In genomic region chr9:104775574-104775936, GRCh38 we compare ENCODE assay signal across 1 cellular context.
TF ChIP-seq lines count a peak whose summit lies in the region.

No MANE protein-coding gene starts in this region.

TF ChIP-seq in GM12878, 131 proteins besides CTCF, POLR2A, EP300 and RAD21 (continued from another document):
- TF ChIP-seq ZNF24 (IDR thresholded peaks at IDR 0.05) (no peak), BRCA1 (IDR thresholded peaks at IDR 0.05; ENCODE audit: low read depth, low read length) (no peak), BMI1 (IDR thresholded peaks at IDR 0.05; ENCODE audit: borderline replicate concordance) (peak; percentile 9; the same call in 1 of the 2 replicates), YBX1 (IDR thresholded peaks at IDR 0.05) (no peak), CBX3 (IDR thresholded peaks at IDR 0.05; ENCODE audit: borderline replicate concordance, low read depth) (no peak), IKZF2 (IDR thresholded peaks at IDR 0.05) (peak in 1 of 2 experiments; percentile 52; a peak in 1 of 4 replicates), ATF7 (IDR thresholded peaks at IDR 0.05; ENCODE audit: low read depth) (peak; percentile 37; the same call in 1 of the 2 replicates), NR2F1 (conservative IDR thresholded peaks at IDR 0.05) (peak; percentile 38; the same call in 1 of the 2 replicates), PAX8 (IDR thresholded peaks at IDR 0.05) (peak; percentile 18; the same call in 1 of the 2 replicates), CHD1 (IDR thresholded peaks at IDR 0.05; ENCODE audit: low read depth, low read length) (no peak), DPF2 (IDR thresholded peaks at IDR 0.05) (peak; percentile 88), E4F1 (IDR thresholded peaks at IDR 0.05; ENCODE audit: borderline replicate concordance, partially characterized antibody) (no peak), GATAD2B (conservative IDR thresholded peaks at IDR 0.05; ENCODE audit: low read depth) (peak; percentile 40; the same call in 1 of the 2 replicates), CBX5 (IDR thresholded peaks at IDR 0.05; ENCODE audit: low read depth) (0 out of 2 replicates have a peak, but pooled peaks have one; percentile 12), ASH2L (IDR thresholded peaks at IDR 0.05; ENCODE audit: borderline replicate concordance, low read depth) (peak; percentile 74; the same call in 1 of the 2 replicates), TCF7 (IDR thresholded peaks at IDR 0.05; ENCODE audit: borderline replicate concordance) (no peak), NFIC (IDR thresholded peaks at IDR 0.05; ENCODE audit: low read depth, low read length) (no peak), MEF2B (IDR thresholded peaks at IDR 0.05; ENCODE audit: partially characterized antibody, poor library complexity, severe bottlenecking) (peak; percentile 54), SMAD5 (IDR thresholded peaks at IDR 0.05; ENCODE audit: low read depth) (0 out of 2 replicates have a peak, but pooled peaks have one; percentile 4), RFX5 (IDR thresholded peaks at IDR 0.05; ENCODE audit: low read depth, low read length) (no peak), ZNF207 (IDR thresholded peaks at IDR 0.05; ENCODE audit: borderline replicate concordance) (0 out of 2 replicates have a peak, but pooled peaks have one; percentile 1)
- TF ChIP-seq, protein P1, sequence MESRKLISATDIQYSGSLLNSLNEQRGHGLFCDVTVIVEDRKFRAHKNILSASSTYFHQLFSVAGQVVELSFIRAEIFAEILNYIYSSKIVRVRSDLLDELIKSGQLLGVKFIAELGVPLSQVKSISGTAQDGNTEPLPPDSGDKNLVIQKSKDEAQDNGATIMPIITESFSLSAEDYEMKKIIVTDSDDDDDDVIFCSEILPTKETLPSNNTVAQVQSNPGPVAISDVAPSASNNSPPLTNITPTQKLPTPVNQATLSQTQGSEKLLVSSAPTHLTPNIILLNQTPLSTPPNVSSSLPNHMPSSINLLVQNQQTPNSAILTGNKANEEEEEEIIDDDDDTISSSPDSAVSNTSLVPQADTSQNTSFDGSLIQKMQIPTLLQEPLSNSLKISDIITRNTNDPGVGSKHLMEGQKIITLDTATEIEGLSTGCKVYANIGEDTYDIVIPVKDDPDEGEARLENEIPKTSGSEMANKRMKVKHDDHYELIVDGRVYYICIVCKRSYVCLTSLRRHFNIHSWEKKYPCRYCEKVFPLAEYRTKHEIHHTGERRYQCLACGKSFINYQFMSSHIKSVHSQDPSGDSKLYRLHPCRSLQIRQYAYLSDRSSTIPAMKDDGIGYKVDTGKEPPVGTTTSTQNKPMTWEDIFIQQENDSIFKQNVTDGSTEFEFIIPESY (IDR thresholded peaks at IDR 0.05): no peak
- TF ChIP-seq, protein P2, sequence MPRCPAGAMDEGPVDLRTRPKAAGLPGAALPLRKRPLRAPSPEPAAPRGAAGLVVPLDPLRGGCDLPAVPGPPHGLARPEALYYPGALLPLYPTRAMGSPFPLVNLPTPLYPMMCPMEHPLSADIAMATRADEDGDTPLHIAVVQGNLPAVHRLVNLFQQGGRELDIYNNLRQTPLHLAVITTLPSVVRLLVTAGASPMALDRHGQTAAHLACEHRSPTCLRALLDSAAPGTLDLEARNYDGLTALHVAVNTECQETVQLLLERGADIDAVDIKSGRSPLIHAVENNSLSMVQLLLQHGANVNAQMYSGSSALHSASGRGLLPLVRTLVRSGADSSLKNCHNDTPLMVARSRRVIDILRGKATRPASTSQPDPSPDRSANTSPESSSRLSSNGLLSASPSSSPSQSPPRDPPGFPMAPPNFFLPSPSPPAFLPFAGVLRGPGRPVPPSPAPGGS (IDR thresholded peaks at IDR 0.05; ENCODE audit: borderline replicate concordance, insufficient read depth, low read depth, low read length, poor library complexity, severe bottlenecking): peak; percentile 2
- TF ChIP-seq, protein P3, sequence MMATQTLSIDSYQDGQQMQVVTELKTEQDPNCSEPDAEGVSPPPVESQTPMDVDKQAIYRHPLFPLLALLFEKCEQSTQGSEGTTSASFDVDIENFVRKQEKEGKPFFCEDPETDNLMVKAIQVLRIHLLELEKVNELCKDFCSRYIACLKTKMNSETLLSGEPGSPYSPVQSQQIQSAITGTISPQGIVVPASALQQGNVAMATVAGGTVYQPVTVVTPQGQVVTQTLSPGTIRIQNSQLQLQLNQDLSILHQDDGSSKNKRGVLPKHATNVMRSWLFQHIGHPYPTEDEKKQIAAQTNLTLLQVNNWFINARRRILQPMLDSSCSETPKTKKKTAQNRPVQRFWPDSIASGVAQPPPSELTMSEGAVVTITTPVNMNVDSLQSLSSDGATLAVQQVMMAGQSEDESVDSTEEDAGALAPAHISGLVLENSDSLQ (IDR thresholded peaks at IDR 0.05): no peak
- TF ChIP-seq, protein P4, sequence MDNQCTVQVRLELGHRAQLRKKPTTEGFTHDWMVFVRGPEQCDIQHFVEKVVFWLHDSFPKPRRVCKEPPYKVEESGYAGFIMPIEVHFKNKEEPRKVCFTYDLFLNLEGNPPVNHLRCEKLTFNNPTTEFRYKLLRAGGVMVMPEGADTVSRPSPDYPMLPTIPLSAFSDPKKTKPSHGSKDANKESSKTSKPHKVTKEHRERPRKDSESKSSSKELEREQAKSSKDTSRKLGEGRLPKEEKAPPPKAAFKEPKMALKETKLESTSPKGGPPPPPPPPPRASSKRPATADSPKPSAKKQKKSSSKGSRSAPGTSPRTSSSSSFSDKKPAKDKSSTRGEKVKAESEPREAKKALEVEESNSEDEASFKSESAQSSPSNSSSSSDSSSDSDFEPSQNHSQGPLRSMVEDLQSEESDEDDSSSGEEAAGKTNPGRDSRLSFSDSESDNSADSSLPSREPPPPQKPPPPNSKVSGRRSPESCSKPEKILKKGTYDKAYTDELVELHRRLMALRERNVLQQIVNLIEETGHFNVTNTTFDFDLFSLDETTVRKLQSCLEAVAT (IDR thresholded peaks at IDR 0.05): no peak; the same call in 1 of the 2 replicates
- TF ChIP-seq, protein P5, sequence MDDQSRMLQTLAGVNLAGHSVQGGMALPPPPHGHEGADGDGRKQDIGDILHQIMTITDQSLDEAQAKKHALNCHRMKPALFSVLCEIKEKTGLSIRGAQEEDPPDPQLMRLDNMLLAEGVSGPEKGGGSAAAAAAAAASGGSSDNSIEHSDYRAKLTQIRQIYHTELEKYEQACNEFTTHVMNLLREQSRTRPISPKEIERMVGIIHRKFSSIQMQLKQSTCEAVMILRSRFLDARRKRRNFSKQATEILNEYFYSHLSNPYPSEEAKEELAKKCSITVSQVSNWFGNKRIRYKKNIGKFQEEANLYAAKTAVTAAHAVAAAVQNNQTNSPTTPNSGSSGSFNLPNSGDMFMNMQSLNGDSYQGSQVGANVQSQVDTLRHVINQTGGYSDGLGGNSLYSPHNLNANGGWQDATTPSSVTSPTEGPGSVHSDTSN (IDR thresholded peaks at IDR 0.05; ENCODE audit: insufficient replicate concordance, low read depth, low read length): no peak
